ENCODE assay signal across 10 cellular contexts in genomic region chr7:106313456-106313891, GRCh38. TPM values are rescaled to one million over a fixed set of nuclear protein-coding genes. Genes with fewer than 3 reads are reported as not detected.
A peak's percentile ranks its signal among the peaks of the same experiment; 100 is the strongest.
DNase-seq lines count a peak whose midpoint lies in the region; ATAC-seq and TF ChIP-seq lines count a peak whose summit lies in the region.
"Had no signal": no experiment of that assay in that cellular context is flagged by ENCODE, and none has a peak within 500 bp of the region (broad histone marks: within the 10 kb centered on the region; RNA-seq: fewer than 3 reads in every experiment).

No MANE protein-coding gene starts in this region.

- H4K20me1 ChIP-seq in OCI-LY3 (ENCODE audit: insufficient read depth, low read length) (no peaks in the 10 kb centered on the region), osteoblast (ENCODE audit: insufficient read depth, low read length) (no peaks in the 10 kb centered on the region)

- ATAC-seq in GM19467 (IDR thresholded peaks at IDR 0.05; ENCODE audit: unreplicated experiment) (no peak), GM18907 (IDR thresholded peaks at IDR 0.05; ENCODE audit: unreplicated experiment) (no peak), GM19023 (IDR thresholded peaks at IDR 0.05; ENCODE audit: unreplicated experiment) (no peak)

- H3K9ac ChIP-seq in OCI-LY3 (ENCODE audit: low read length): no peak overlapping the region

- peak overlapping the region; percentile 28; the same call in 1 of the 2 replicates for H3K4me3 ChIP-seq in OCI-LY3 (ENCODE audit: low read length)
- H3K4me3 ChIP-seq in osteoblast (ENCODE audit: insufficient read depth, low read length): no peak overlapping the region
- H3K4me3 ChIP-seq: heart left ventricle had no signal

- H2AFZ ChIP-seq in OCI-LY3 (ENCODE audit: low read depth, low read length) (peak overlapping the region; percentile 57), osteoblast (ENCODE audit: low read length) (no peak overlapping the region)

- H3K9me3 ChIP-seq in OCI-LY3 (ENCODE audit: insufficient read depth, low read length): peaks cover 3% of the 10 kb centered on the region; the same call in 1 of the 2 replicates
- H3K9me3 ChIP-seq in osteoblast (ENCODE audit: low read depth, low read length): no peaks in the 10 kb centered on the region

- DNase-seq in Daoy (ENCODE audit: low read depth): peak; percentile 88
- peak; percentile 44 for DNase-seq in dermis blood vessel endothelial cell
- DNase-seq in osteoblast (ENCODE audit: insufficient read length, low spot score, missing footprints): peak; percentile 5
- no peak for DNase-seq in stimulated activated naive CD4-positive, alpha-beta T cell treated with Interleukin-2 at 50 U/mL for 16 hours (lab: John Stamatoyannopoulos, UW)
- DNase-seq: activated naive CD4-positive, alpha-beta T cell treated with Interleukin-2 at 50 U/mL for 16 hours; heart left ventricle had no signal

- H3K27me3 ChIP-seq in OCI-LY3 (ENCODE audit: low read depth, low read length) (no peaks in the 10 kb centered on the region), osteoblast (ENCODE audit: insufficient read depth, low read length) (no peaks in the 10 kb centered on the region)
- H3K27me3 ChIP-seq: heart left ventricle had no signal

- H3K27ac ChIP-seq in OCI-LY3 (ENCODE audit: low read length) (peak overlapping the region; percentile 54), osteoblast (ENCODE audit: low read depth, low read length) (no peak overlapping the region)

- TF ChIP-seq CTCF in OCI-LY3 (IDR thresholded peaks at IDR 0.05; ENCODE audit: low read depth, low read length) (no peak), osteoblast (IDR thresholded peaks at IDR 0.05; ENCODE audit: extremely low read depth, low read depth, low read length) (no peak)

- H3K79me2 ChIP-seq in OCI-LY3 (ENCODE audit: low read length) (no peaks in the 10 kb centered on the region), osteoblast (ENCODE audit: insufficient read depth, low read length) (no peaks in the 10 kb centered on the region)

- H3K4me2 ChIP-seq in OCI-LY3 (ENCODE audit: low read length) (peak overlapping the region; percentile 49), osteoblast (ENCODE audit: insufficient read depth, low read length) (no peak overlapping the region)

- H3K36me3 ChIP-seq in OCI-LY3 (replicated peaks; ENCODE audit: low read depth, low read length) (no peaks in the 10 kb centered on the region), osteoblast (ENCODE audit: insufficient read depth, low read length) (no peaks in the 10 kb centered on the region)
- H3K36me3 ChIP-seq: heart left ventricle had no signal

- H3K4me1 ChIP-seq in OCI-LY3 (ENCODE audit: low read length) (peaks cover 18% of the 10 kb centered on the region), osteoblast (ENCODE audit: insufficient read depth, low read length) (peaks cover 3% of the 10 kb centered on the region)

RNA-seq across cellular contexts. Expression of gene NAMPT, which starts 28.7 kb away (rescaled TPM):
- total RNA-seq in Daoy (2014; rRNA removed; shearing (Covaris generic)): 164 and 169 TPM in 2 replicates
- total RNA-seq in dermis blood vessel endothelial cell (288 and 387 TPM in 2 replicates), osteoblast (51.9 and 55.0 TPM in 2 replicates)
